Comparison of ENCODE assay signal across 10 cellular contexts in genomic region chr3:123096701-123097100, GRCh38. TPM values are rescaled to one million over a fixed set of nuclear protein-coding genes. Genes with fewer than 3 reads are reported as not detected.
DNase-seq lines count a peak whose midpoint lies in the region; ATAC-seq and TF ChIP-seq lines count a peak whose summit lies in the region.
"Had no signal": no experiment of that assay in that cellular context is flagged by ENCODE, and none has a peak within 500 bp of the region (broad histone marks: within the 10 kb centered on the region; RNA-seq: fewer than 3 reads in every experiment).

No MANE protein-coding gene starts in this region.

- dilution Hi-C loops in IMR-90 (cut with HindIII; ENCODE audit: low sequenced_read_pairs, unreplicated experiment): no loop called here

- peaks cover 14 to 29% of the 10 kb centered on the region in 2 experiments for H3K79me1 ChIP-seq in IMR-90 (ENCODE audit: low read depth in 1 of 2, low read length in 2 of 2)

- H3K36me3 ChIP-seq in IMR-90 (ENCODE audit: control insufficient read depth, insufficient read depth, low read length) (peaks cover 15% of the 10 kb centered on the region), smooth muscle cell (ENCODE audit: low read depth) (no peaks in the 10 kb centered on the region)

- no peak overlapping the region for H4K5ac ChIP-seq in IMR-90 (ENCODE audit: low read depth, low read length)

- H3K23ac ChIP-seq in IMR-90 (ENCODE audit: low read depth, low read length): no peak overlapping the region

- no peaks in the 10 kb centered on the region for H3F3A ChIP-seq in smooth muscle cell (ENCODE audit: low read depth)

- no peak overlapping the region for H2AK5ac ChIP-seq in IMR-90 (ENCODE audit: low read depth, low read length)

- no peaks in the 10 kb centered on the region for H3K27me3 ChIP-seq in IMR-90 (ENCODE audit: control insufficient read depth, insufficient read depth, low read length)
- no peaks in the 10 kb centered on the region for H3K27me3 ChIP-seq in smooth muscle cell (ENCODE audit: low read depth)

- H2BK15ac ChIP-seq in IMR-90 (ENCODE audit: low read depth, low read length): no peak overlapping the region

- H4K91ac ChIP-seq in IMR-90 (ENCODE audit: insufficient read depth, low read depth, low read length): no peak overlapping the region

- H2BK20ac ChIP-seq in IMR-90 (ENCODE audit: low read depth, low read length): no peak overlapping the region

- no peak overlapping the region for H3K18ac ChIP-seq in IMR-90 (ENCODE audit: low read depth, low read length)

- no peak overlapping the region for H3K56ac ChIP-seq in IMR-90 (ENCODE audit: extremely low read depth, insufficient read depth, low read length)

- peak; percentile 75 for DNase-seq in IMR-90
- peak in 52 of 61 donors; percentile 7 to 73 (median 53) for DNase-seq in caudate nucleus (lab: John Stamatoyannopoulos, UW)
- DNase-seq in iris pigment epithelial cell (ENCODE audit: low read depth): peak; percentile 41
- no peak for DNase-seq in smooth muscle cell (lab: John Stamatoyannopoulos, UW; ENCODE audit: unreplicated experiment)
- DNase-seq in stimulated activated CD8-positive, alpha-beta memory T cell treated with anti-CD3 and anti-CD28 coated beads, Interleukin-4, amount 100 ng/mL, for 48 hours: no peak
- DNase-seq in RPMI8226: no peak
- DNase-seq in activated naive CD4-positive, alpha-beta T cell treated with anti-CD3 and anti-CD28 coated beads, Interleukin-2, amount 50 U/mL, for 16 hours: no peak
- DNase-seq: effector CD8-positive, alpha-beta T cell had no signal

- H2BK120ac ChIP-seq in IMR-90 (ENCODE audit: low read depth, low read length): no peak overlapping the region

- intact Hi-C loops in IMR-90 (cut with micrococcal nuclease): no loop called here

- POLR2A ChIA-PET in IMR-90 (lab: Charles Lee; ENCODE audit: unreplicated experiment): no interaction called here

- no peak for TF ChIP-seq POLR2A in IMR-90 (IDR thresholded peaks at IDR 0.05; ENCODE audit: low read depth, low read length)

- no peaks in the 10 kb centered on the region for H3K9me3 ChIP-seq in IMR-90 (ENCODE audit: control insufficient read depth, insufficient read depth, low read length)
- H3K9me3 ChIP-seq in smooth muscle cell (replicated peaks; ENCODE audit: low read depth): no peaks in the 10 kb centered on the region

- H3K4me2 ChIP-seq in IMR-90 (ENCODE audit: low read depth, low read length) (peak overlapping the region; percentile 18; the same call in 1 of the 2 replicates), smooth muscle cell (no peak overlapping the region)

- TF ChIP-seq RAD21 in IMR-90 (IDR thresholded peaks at IDR 0.05; ENCODE audit: low read length): no peak

- H3K9ac ChIP-seq in IMR-90 (ENCODE audit: low read depth, low read length) (no peak overlapping the region), smooth muscle cell (ENCODE audit: low read depth) (no peak overlapping the region)

- H3K4me1 ChIP-seq in IMR-90 (ENCODE audit: control insufficient read depth, insufficient read depth, low read length): peaks cover 18% of the 10 kb centered on the region
- H3K4me1 ChIP-seq in smooth muscle cell (ENCODE audit: low read depth): peaks cover 12% of the 10 kb centered on the region

- peaks cover 53% of the 10 kb centered on the region for H3K79me2 ChIP-seq in smooth muscle cell (ENCODE audit: low read depth)

- H3K4me3 ChIP-seq in IMR-90 (ENCODE audit: insufficient read depth, low read depth, low read length): no peak overlapping the region
- H3K4me3 ChIP-seq in smooth muscle cell: no peak overlapping the region
- H3K4me3 ChIP-seq: lung had no signal

- H3K4ac ChIP-seq in IMR-90 (ENCODE audit: low read depth, low read length): no peak overlapping the region

- ATAC-seq in IMR-90 (ENCODE audit: low read depth) (peak; percentile 77), HG02798 (IDR thresholded peaks at IDR 0.05; ENCODE audit: poor library complexity, unreplicated experiment) (no peak)

- peaks cover 34% of the 10 kb centered on the region for H3K9me1 ChIP-seq in IMR-90 (ENCODE audit: insufficient read depth, low read length)

- H4K20me1 ChIP-seq in IMR-90 (ENCODE audit: insufficient read depth, low read length) (peaks cover 59% of the 10 kb centered on the region), smooth muscle cell (ENCODE audit: low read depth) (peaks cover 99% of the 10 kb centered on the region)

- H2AFZ ChIP-seq in IMR-90 (replicated peaks; ENCODE audit: low read length, poor library complexity) (no peak overlapping the region), smooth muscle cell (ENCODE audit: low read depth) (no peak overlapping the region)

- H2AK9ac ChIP-seq in IMR-90 (replicated peaks; ENCODE audit: low read depth, low read length, poor library complexity): no peak overlapping the region

- WGBS in IMR-90 (ENCODE audit: extremely low coverage in 2 of 2, insufficient read length in 1 of 2), 2 experiments: 25% methylated on average over 7 of the region's 11 CpGs; no CpG with 5 or more reads in 1 of the 2 experiments
- 53% methylated on average over 11 of the region's 11 CpGs for WGBS in smooth muscle cell (ENCODE audit: low lambda C conversion rate)

- CTCF ChIA-PET in IMR-90 (lab: Yijun Ruan, JAX): no interaction called here

- no TSS peak for BruUV-seq in IMR-90 (replicated peaks; lab: Mats Ljungman, UMichigan)

- TF ChIP-seq CTCF in IMR-90 (conservative IDR thresholded peaks at IDR 0.05; ENCODE audit: low read depth, low read length): no peak
- TF ChIP-seq CTCF in smooth muscle cell (IDR thresholded peaks at IDR 0.05; ENCODE audit: borderline replicate concordance, insufficient read depth, poor library complexity, severe bottlenecking): no peak

- H4K8ac ChIP-seq in IMR-90 (ENCODE audit: low read depth in 2 of 2, low read length in 2 of 2): no peak overlapping the region

- H2BK5ac ChIP-seq in IMR-90 (ENCODE audit: low read depth, low read length, poor library complexity, severe bottlenecking): no peak overlapping the region

- in situ Hi-C loops in IMR-90 (cut with MboI; ENCODE audit: low sequenced_read_pairs): no loop called here

- no peak overlapping the region for H3K27ac ChIP-seq in IMR-90 (ENCODE audit: insufficient read depth, low read length)
- H3K27ac ChIP-seq in caudate nucleus (ENCODE audit: low read depth, low read length): no peak overlapping the region
- peak overlapping the region; percentile 44 for H3K27ac ChIP-seq in smooth muscle cell (ENCODE audit: low read depth)

- no peak overlapping the region for H3K14ac ChIP-seq in IMR-90 (replicated peaks; ENCODE audit: low read depth, low read length)

TF ChIP-seq in IMR-90, 13 proteins besides CTCF, POLR2A, EP300 and RAD21:
- TF ChIP-seq NFE2L2 (IDR thresholded peaks at IDR 0.05; ENCODE audit: low read depth, low read length) (no peak), CEBPB (IDR thresholded peaks at IDR 0.05; ENCODE audit: low read depth, low read length) (0 out of 2 replicates have a peak, but pooled peaks have one; percentile 15)

RNA-seq across cellular contexts. Expression of gene PDIA5, which starts 29.9 kb away (rescaled TPM):
- total RNA-seq in IMR-90 (2012; rRNA removed) (19.4 and 21.4 TPM in 2 replicates), smooth muscle cell (65.4 and 85.7 TPM in 2 replicates)
- polyA plus RNA-seq in IMR-90 (2012; rRNA removed) (37.7 and 42.0 TPM in 2 replicates), smooth muscle cell (96.9 and 102 TPM in 2 replicates)
- polyA plus RNA-seq in IMR-90 (2012; cell fraction: cytosol; rRNA removed): 30.5 and 45.0 TPM in 2 replicates
- 22.6 and 46.8 TPM in 2 replicates for polyA plus RNA-seq in IMR-90 (2012; cell fraction: nucleus; rRNA removed; ENCODE audit: low replicate concordance)

Comparison
In these comparisons a context has a peak if more than half of its experiments do, and no peak if none do; other contexts are left out.
1. DNase-seq: peak in IMR-90 (single experiment), caudate nucleus (52 of 61) and iris pigment epithelial cell (single experiment); none in smooth muscle cell (single experiment), stimulated activated CD8-positive, alpha-beta memory T cell treated with anti-CD3 and anti-CD28 coated beads, Interleukin-4, amount 100 ng/mL, for 48 hours (single experiment), RPMI8226 (single experiment) and activated naive CD4-positive, alpha-beta T cell treated with anti-CD3 and anti-CD28 coated beads, Interleukin-2, amount 50 U/mL, for 16 hours (single experiment).